In genomic region chr1:52423055-52423454, GRCh38 we compare ENCODE assay signal across 1 cellular context.
TF ChIP-seq lines count a peak whose summit lies in the region.

No MANE protein-coding gene starts in this region.

TF ChIP-seq in IMR-90, 13 proteins besides CTCF, POLR2A, EP300 and RAD21:
- peak; percentile 21; the same call in 1 of the 2 replicates for TF ChIP-seq CEBPB (IDR thresholded peaks at IDR 0.05; ENCODE audit: low read depth, low read length)
- TF ChIP-seq MAFK (IDR thresholded peaks at IDR 0.05; ENCODE audit: low read depth, low read length): no peak
